In the genomic region with DNA sequence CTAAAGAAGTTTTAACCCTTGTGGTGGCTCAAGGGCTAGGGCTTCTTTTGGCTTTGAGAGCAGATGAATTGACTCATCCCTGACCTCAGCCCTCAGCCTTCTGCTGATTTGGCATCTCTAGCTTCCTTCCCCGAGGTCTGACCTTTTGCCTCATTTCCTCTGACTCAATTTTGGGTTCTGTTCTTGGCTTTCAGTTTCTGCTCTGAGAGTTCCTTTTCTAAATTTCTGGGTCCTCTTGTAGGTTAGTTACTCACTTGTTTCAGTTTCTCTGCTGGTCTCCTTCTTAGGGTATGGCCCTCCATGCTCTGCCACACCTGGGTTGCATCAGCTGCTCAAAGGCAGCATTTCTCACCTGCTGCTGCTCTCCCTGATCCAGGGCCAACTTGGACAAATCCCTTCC, we compare ENCODE assay signal across 8 cellular contexts. TPM values are rescaled to one million over a fixed set of nuclear protein-coding genes. Genes with fewer than 3 reads are reported as not detected.
DNase-seq lines count a peak whose midpoint lies in the region; ATAC-seq and TF ChIP-seq lines count a peak whose summit lies in the region.

No MANE protein-coding gene starts in this region.

- no peaks in the 10 kb centered on the region for H3K36me3 Mint-ChIP-seq in activated T-cell treated with anti-CD3 and anti-CD28 coated beads, Interleukin-2, amount 50 U/mL, for 24 hours (ENCODE audit: low read depth)

- no peak overlapping the region for H3K4me3 Mint-ChIP-seq in activated T-cell treated with anti-CD3 and anti-CD28 coated beads, Interleukin-2, amount 50 U/mL, for 24 hours

- H3K9me3 ChIP-seq in left ventricle myocardium inferior (replicated peaks) (no peaks in the 10 kb centered on the region), sigmoid colon (no peaks in the 10 kb centered on the region)

- H3K4me1 Mint-ChIP-seq in activated T-cell treated with anti-CD3 and anti-CD28 coated beads, Interleukin-2, amount 50 U/mL, for 24 hours (ENCODE audit: low read depth) = peaks cover 26% of the 10 kb centered on the region

- ATAC-seq in HG02678 (IDR thresholded peaks at IDR 0.05; ENCODE audit: unreplicated experiment) = peak; percentile 98

- no peak for TF ChIP-seq POLR2A in sigmoid colon (IDR thresholded peaks at IDR 0.05)

- H3K27ac ChIP-seq in left ventricle myocardium inferior (replicated peaks) (no peak overlapping the region), sigmoid colon (peak overlapping the region in 1 of 4 donors; percentile 13)

- no peaks in the 10 kb centered on the region for H3K9me3 Mint-ChIP-seq in activated T-cell treated with anti-CD3 and anti-CD28 coated beads, Interleukin-2, amount 50 U/mL, for 24 hours

- H3K36me3 ChIP-seq in left ventricle myocardium inferior = no peaks in the 10 kb centered on the region
- no peaks in the 10 kb centered on the region for H3K36me3 ChIP-seq in sigmoid colon

- peaks cover 4% of the 10 kb centered on the region for H3K4me1 ChIP-seq in left ventricle myocardium inferior
- H3K4me1 ChIP-seq in sigmoid colon = no peaks in the 10 kb centered on the region

- no peak for TF ChIP-seq CTCF in left ventricle myocardium inferior (IDR thresholded peaks at IDR 0.05; ENCODE audit: borderline replicate concordance)
- TF ChIP-seq CTCF in sigmoid colon (IDR thresholded peaks at IDR 0.05) = no peak

- peaks cover 41% of the 10 kb centered on the region for H3K27me3 Mint-ChIP-seq in activated T-cell treated with anti-CD3 and anti-CD28 coated beads, Interleukin-2, amount 50 U/mL, for 24 hours

- WGBS in sigmoid colon, 2 donors = 20 to 36% methylated on average over 1 of the region's 1 CpG

- peak overlapping the region; percentile 74 for H3K27ac Mint-ChIP-seq in activated T-cell treated with anti-CD3 and anti-CD28 coated beads, Interleukin-2, amount 50 U/mL, for 24 hours

- H3K27me3 ChIP-seq in left ventricle myocardium inferior (ENCODE audit: low read depth) (peaks cover 6% of the 10 kb centered on the region), sigmoid colon (no peaks in the 10 kb centered on the region)

- TF ChIP-seq EP300 in sigmoid colon (IDR thresholded peaks at IDR 0.05) = no peak

- intact Hi-C loops in left ventricle myocardium inferior (cut with micrococcal nuclease) = no loop called here
- intact Hi-C loops in sigmoid colon (cut with DNase I) = no loop called here

- H3K4me3 ChIP-seq in left ventricle myocardium inferior (no peak overlapping the region), sigmoid colon (no peak overlapping the region)

- peak; percentile 55 for DNase-seq in activated naive CD4-positive, alpha-beta T cell treated with Interleukin-2 at 50 U/mL for 16 hours
- no peak for DNase-seq in activated naive CD4-positive, alpha-beta T cell (lab: John Stamatoyannopoulos, UW)
- DNase-seq in NCI-H2029 treated with DMSO at 0.1 percent for 48 hours (lab: John Stamatoyannopoulos, UW) (peak; percentile 75), left ventricle myocardium inferior (peak; percentile 12), sigmoid colon (no peak)
- DNase-seq in activated T-cell treated with anti-CD3 and anti-CD28 coated beads, Interleukin-2, amount 50 U/mL, for 24 hours = peak; percentile 43
- peak; percentile 11 to 27 for DNase-seq in stimulated activated CD4-positive, alpha-beta T cell treated with anti-CD3 and anti-CD28 coated beads, Interleukin-4, amount 100 ng/mL, for 4 hours

RNA-seq across cellular contexts. Expression of a gene that starts 19.4 kb away (rescaled TPM):
- 3.5 TPM for total RNA-seq in left ventricle myocardium inferior
- 10 to 100 TPM in 3 of 4 donors, 1 to 10 TPM in 1; 5.5 to 17.2 (median 11.2) TPM for total RNA-seq in sigmoid colon
- 10 to 100 TPM in 1 of 3 donors, 1 to 10 TPM in 2; 1.6 to 16.2 (median 3.0) TPM for polyA plus RNA-seq in sigmoid colon

Comparison
In these comparisons a context has a peak if more than half of its experiments do, and no peak if none do; other contexts are left out.
1. DNase-seq: peak in activated naive CD4-positive, alpha-beta T cell treated with Interleukin-2 at 50 U/mL for 16 hours (single experiment), NCI-H2029 treated with DMSO at 0.1 percent for 48 hours (single experiment), activated T-cell treated with anti-CD3 and anti-CD28 coated beads, Interleukin-2, amount 50 U/mL, for 24 hours (single experiment), left ventricle myocardium inferior (single experiment) and stimulated activated CD4-positive, alpha-beta T cell treated with anti-CD3 and anti-CD28 coated beads, Interleukin-4, amount 100 ng/mL, for 4 hours (2 of 2); none in activated naive CD4-positive, alpha-beta T cell (0 of 4) and sigmoid colon (single experiment).